In genomic region chr16:65386707-65387106, GRCh38 we compare ENCODE assay signal across 30 cellular contexts.
"Had no signal": no experiment of that assay in that cellular context is flagged by ENCODE, and none has a peak within 500 bp of the region (broad histone marks: within the 10 kb centered on the region; RNA-seq: fewer than 3 reads in every experiment).

No MANE protein-coding gene starts in this region.

- H3K27ac ChIP-seq: hepatocyte, left ventricle myocardium inferior, neural progenitor cell, neutrophil, pancreas, prostate gland, skin epidermis, stomach, testis, thyroid gland, transverse colon, upper lobe of left lung had no signal

- H3K27me3 ChIP-seq: hepatocyte, neural progenitor cell, neutrophil, pancreas, stomach, testis, thyroid gland, transverse colon, upper lobe of left lung had no signal

- H3K36me3 Mint-ChIP-seq: mesothelial cell of epicardium; natural killer cell; neural progenitor cell; stimulated activated naive B cell treated with anti-CD40 and anti-IgM and Interleukin-4, amounts not matched to agents 10 μg/mL and 1 μg/mL and 100 μg/mL, for 72 hours had no signal

- H3K27ac Mint-ChIP-seq: mesothelial cell of epicardium; naive B cell; natural killer cell; nephron progenitor cell; neural progenitor cell; stimulated activated naive B cell treated with anti-CD40 and anti-IgM and Interleukin-4, amounts not matched to agents 10 μg/mL and 1 μg/mL and 100 μg/mL, for 72 hours had no signal

- H3K4me1 Mint-ChIP-seq: mesothelial cell of epicardium; naive B cell; natural killer cell; nephron progenitor cell; neural progenitor cell; stimulated activated naive B cell treated with anti-CD40 and anti-IgM and Interleukin-4, amounts not matched to agents 10 μg/mL and 1 μg/mL and 100 μg/mL, for 72 hours had no signal

- H3K79me2 ChIP-seq: hepatocyte had no signal

- DNase-seq: kidney; left ventricle myocardium inferior; mesendoderm; naive B cell; natural killer cell; nephron progenitor cell; occipital lobe; pancreas; posterior cingulate gyrus; retina; right cardiac atrium; stimulated activated CD4-positive, alpha-beta T cell treated with anti-CD3 and anti-CD28 coated beads, Interleukin-12 subunit alpha, Interleukin-12 subunit beta, amount 100 ng/mL, for 4 hours; stimulated activated CD4-positive, alpha-beta T cell treated with anti-CD3 and anti-CD28 coated beads, Interleukin-15, amount 100 ng/mL, for 24 hours; stimulated activated CD4-positive, alpha-beta T cell treated with anti-CD3 and anti-CD28 coated beads, Interleukin-2, amount 100 ng/mL, for 24 hours; stimulated activated CD4-positive, alpha-beta T cell treated with anti-CD3 and anti-CD28 coated beads, Interleukin-4, amount 100 ng/mL, for 1 hour; stimulated activated naive B cell treated with anti-CD40 and anti-IgM and Interleukin-4, amounts not matched to agents 10 μg/mL and 1 μg/mL and 100 μg/mL, for 72 hours; stimulated activated naive CD8-positive, alpha-beta T cell treated with anti-CD3 and anti-CD28 coated beads, Interleukin-15, Interleukin-2, amounts not matched to agents 100 U/mL and 50 U/mL, for 24 hours; stomach; testis; thyroid gland; transverse colon; upper lobe of left lung had no signal

- H3K27me3 Mint-ChIP-seq: naive B cell; stimulated activated naive B cell treated with anti-CD40 and anti-IgM and Interleukin-4, amounts not matched to agents 10 μg/mL and 1 μg/mL and 100 μg/mL, for 72 hours had no signal

- H3K4me2 ChIP-seq: hepatocyte, neural progenitor cell had no signal

- ATAC-seq: natural killer cell; pancreas; right cardiac atrium; sciatic nerve; stimulated activated naive B cell treated with anti-CD40 and anti-IgM and Interleukin-4, amounts not matched to agents 10 μg/mL and 1 μg/mL and 100 μg/mL, for 72 hours; stimulated activated naive CD8-positive, alpha-beta T cell treated with anti-CD3 and anti-CD28 coated beads, Interleukin-15, Interleukin-2, amounts not matched to agents 100 U/mL and 50 U/mL, for 24 hours had no signal

- H3K9ac ChIP-seq: neural progenitor cell had no signal

- H2AFZ ChIP-seq: hepatocyte, neural progenitor cell had no signal

- H3K4me1 ChIP-seq: left ventricle myocardium inferior, neural progenitor cell, pancreas, prostate gland, stomach, testis, thyroid gland, transverse colon, upper lobe of left lung had no signal

- H3K4me3 ChIP-seq: hepatocyte, left ventricle myocardium inferior, lung, neural progenitor cell, pancreas, prostate gland, skin epidermis, stomach, testis, thyroid gland, transverse colon, upper lobe of left lung had no signal

- H3K9me3 ChIP-seq: neutrophil, pancreas, prostate gland, testis, thyroid gland, transverse colon, upper lobe of left lung had no signal

- H3K4me3 Mint-ChIP-seq: mesothelial cell of epicardium; naive B cell; natural killer cell; nephron progenitor cell; neural progenitor cell; stimulated activated naive B cell treated with anti-CD40 and anti-IgM and Interleukin-4, amounts not matched to agents 10 μg/mL and 1 μg/mL and 100 μg/mL, for 72 hours had no signal

- H3K36me3 ChIP-seq: left ventricle myocardium inferior, neural progenitor cell, neutrophil, pancreas, prostate gland, stomach, thyroid gland, transverse colon, upper lobe of left lung had no signal
